In the genomic region with DNA sequence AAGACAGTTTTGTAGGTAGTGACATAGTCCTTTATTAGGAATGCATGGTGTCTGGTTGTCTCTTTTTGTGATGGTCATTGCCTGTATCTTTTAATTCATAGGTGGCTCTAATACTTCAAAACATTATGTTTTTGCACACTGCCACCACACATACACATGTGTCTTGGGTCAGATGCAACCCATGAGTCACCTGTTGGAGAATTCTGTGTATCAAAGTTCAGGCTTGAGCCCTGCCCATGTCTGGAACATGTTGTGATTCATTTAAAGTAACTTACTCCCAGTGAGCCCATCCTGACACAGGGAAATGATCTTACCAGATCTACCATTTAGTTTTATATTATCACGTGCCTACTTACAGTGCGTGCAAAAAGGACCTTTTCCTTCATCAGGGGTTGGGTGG, we compare ENCODE assay signal across 1 cellular context.
TF ChIP-seq lines count a peak whose summit lies in the region.

No MANE protein-coding gene starts in this region.

TF ChIP-seq in GM23338, 12 proteins besides CTCF, POLR2A, EP300 and RAD21 (continued from another document):
- TF ChIP-seq, protein P1, sequence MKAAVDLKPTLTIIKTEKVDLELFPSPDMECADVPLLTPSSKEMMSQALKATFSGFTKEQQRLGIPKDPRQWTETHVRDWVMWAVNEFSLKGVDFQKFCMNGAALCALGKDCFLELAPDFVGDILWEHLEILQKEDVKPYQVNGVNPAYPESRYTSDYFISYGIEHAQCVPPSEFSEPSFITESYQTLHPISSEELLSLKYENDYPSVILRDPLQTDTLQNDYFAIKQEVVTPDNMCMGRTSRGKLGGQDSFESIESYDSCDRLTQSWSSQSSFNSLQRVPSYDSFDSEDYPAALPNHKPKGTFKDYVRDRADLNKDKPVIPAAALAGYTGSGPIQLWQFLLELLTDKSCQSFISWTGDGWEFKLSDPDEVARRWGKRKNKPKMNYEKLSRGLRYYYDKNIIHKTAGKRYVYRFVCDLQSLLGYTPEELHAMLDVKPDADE (IDR thresholded peaks at IDR 0.05), result no peak
- no peak for TF ChIP-seq ZNF331 (CRISPR knock-in tag; IDR thresholded peaks at IDR 0.05; ENCODE audit: low read depth)
- no peak for TF ChIP-seq ZNF114 (CRISPR knock-in tag; IDR thresholded peaks at IDR 0.05)
- no peak for TF ChIP-seq POLR2AphosphoS5 (IDR thresholded peaks at IDR 0.05; ENCODE audit: low read depth)
- no peak for TF ChIP-seq JUNB (IDR thresholded peaks at IDR 0.05; ENCODE audit: unreplicated experiment)
- TF ChIP-seq, protein P2, sequence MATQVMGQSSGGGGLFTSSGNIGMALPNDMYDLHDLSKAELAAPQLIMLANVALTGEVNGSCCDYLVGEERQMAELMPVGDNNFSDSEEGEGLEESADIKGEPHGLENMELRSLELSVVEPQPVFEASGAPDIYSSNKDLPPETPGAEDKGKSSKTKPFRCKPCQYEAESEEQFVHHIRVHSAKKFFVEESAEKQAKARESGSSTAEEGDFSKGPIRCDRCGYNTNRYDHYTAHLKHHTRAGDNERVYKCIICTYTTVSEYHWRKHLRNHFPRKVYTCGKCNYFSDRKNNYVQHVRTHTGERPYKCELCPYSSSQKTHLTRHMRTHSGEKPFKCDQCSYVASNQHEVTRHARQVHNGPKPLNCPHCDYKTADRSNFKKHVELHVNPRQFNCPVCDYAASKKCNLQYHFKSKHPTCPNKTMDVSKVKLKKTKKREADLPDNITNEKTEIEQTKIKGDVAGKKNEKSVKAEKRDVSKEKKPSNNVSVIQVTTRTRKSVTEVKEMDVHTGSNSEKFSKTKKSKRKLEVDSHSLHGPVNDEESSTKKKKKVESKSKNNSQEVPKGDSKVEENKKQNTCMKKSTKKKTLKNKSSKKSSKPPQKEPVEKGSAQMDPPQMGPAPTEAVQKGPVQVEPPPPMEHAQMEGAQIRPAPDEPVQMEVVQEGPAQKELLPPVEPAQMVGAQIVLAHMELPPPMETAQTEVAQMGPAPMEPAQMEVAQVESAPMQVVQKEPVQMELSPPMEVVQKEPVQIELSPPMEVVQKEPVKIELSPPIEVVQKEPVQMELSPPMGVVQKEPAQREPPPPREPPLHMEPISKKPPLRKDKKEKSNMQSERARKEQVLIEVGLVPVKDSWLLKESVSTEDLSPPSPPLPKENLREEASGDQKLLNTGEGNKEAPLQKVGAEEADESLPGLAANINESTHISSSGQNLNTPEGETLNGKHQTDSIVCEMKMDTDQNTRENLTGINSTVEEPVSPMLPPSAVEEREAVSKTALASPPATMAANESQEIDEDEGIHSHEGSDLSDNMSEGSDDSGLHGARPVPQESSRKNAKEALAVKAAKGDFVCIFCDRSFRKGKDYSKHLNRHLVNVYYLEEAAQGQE (IDR thresholded peaks at IDR 0.05; ENCODE audit: unreplicated experiment), result no peak
- no peak for TF ChIP-seq CREB1 (CRISPR knock-in tag; IDR thresholded peaks at IDR 0.05; ENCODE audit: low read depth)
- TF ChIP-seq NANOG (IDR thresholded peaks at IDR 0.05; ENCODE audit: borderline replicate concordance), result no peak
- no peak for TF ChIP-seq STAT1 (IDR thresholded peaks at IDR 0.05; ENCODE audit: unreplicated experiment)
- no peak for TF ChIP-seq EZH2phosphoT487 (IDR thresholded peaks at IDR 0.05; ENCODE audit: unreplicated experiment)
